Comparison of ENCODE assay signal across 1 cellular context in the genomic region with DNA sequence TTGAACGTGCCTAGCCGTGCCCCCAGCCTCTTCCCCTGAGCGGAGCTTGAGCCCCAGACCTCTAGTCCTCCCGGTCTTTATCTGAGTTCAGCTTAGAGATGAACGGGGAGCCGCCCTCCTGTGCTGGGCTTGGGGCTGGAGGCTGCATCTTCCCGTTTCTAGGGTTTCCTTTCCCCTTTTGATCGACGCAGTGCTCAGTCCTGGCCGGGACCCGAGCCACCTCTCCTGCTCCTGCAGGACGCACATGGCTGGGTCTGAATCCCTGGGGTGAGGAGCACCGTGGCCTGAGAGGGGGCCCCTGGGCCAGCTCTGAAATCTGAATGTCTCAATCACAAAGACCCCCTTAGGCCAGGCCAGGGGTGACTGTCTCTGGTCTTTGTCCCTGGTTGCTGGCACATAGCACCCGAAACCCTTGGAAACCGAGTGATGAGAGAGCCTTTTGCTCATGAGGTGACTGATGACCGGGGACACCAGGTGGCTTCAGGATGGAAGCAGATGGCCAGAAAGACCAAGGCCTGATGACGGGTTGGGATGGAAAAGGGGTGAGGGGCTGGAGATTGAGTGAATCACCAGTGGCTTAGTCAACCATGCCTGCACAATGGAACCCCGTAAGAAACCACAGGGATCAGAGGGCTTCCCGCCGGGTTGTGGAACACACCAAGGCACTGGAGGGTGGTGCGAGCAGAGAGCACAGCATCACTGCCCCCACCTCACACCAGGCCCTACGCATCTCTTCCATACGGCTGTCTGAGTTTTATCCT.
TF ChIP-seq lines count a peak whose summit lies in the region.

No MANE protein-coding gene starts in this region.

TF ChIP-seq in HepG2, 621 proteins besides CTCF, POLR2A, EP300 and RAD21 (continued from another document and continues in another):
- TF ChIP-seq ZNF136 (CRISPR knock-in tag; IDR thresholded peaks at IDR 0.05; ENCODE audit: low read depth) (no peak), MLX (CRISPR knock-in tag; IDR thresholded peaks at IDR 0.05) (no peak), KAT8 (CRISPR knock-in tag; IDR thresholded peaks at IDR 0.05) (no peak), PRDM4 (CRISPR knock-in tag; IDR thresholded peaks at IDR 0.05; ENCODE audit: borderline replicate concordance) (no peak), ZNF577 (CRISPR knock-in tag; IDR thresholded peaks at IDR 0.05; ENCODE audit: borderline replicate concordance, low read depth) (no peak), IRX3 (CRISPR knock-in tag; IDR thresholded peaks at IDR 0.05; ENCODE audit: borderline replicate concordance, low read depth) (no peak), ZNF350 (CRISPR knock-in tag; IDR thresholded peaks at IDR 0.05; ENCODE audit: borderline replicate concordance, low read depth) (no peak; the same call in 1 of the 2 replicates), MZF1 (CRISPR knock-in tag; IDR thresholded peaks at IDR 0.05; ENCODE audit: borderline replicate concordance) (no peak), GLMP (CRISPR knock-in tag; IDR thresholded peaks at IDR 0.05; ENCODE audit: borderline replicate concordance) (no peak), ZNF839 (CRISPR knock-in tag; IDR thresholded peaks at IDR 0.05; ENCODE audit: borderline replicate concordance) (no peak), KIAA2018 (CRISPR knock-in tag; IDR thresholded peaks at IDR 0.05; ENCODE audit: borderline replicate concordance) (no peak), ZHX2 (IDR thresholded peaks at IDR 0.05; ENCODE audit: low read depth) (no peak), ZHX2 (CRISPR knock-in tag; IDR thresholded peaks at IDR 0.05; ENCODE audit: borderline replicate concordance) (no peak)
- TF ChIP-seq, protein P1, sequence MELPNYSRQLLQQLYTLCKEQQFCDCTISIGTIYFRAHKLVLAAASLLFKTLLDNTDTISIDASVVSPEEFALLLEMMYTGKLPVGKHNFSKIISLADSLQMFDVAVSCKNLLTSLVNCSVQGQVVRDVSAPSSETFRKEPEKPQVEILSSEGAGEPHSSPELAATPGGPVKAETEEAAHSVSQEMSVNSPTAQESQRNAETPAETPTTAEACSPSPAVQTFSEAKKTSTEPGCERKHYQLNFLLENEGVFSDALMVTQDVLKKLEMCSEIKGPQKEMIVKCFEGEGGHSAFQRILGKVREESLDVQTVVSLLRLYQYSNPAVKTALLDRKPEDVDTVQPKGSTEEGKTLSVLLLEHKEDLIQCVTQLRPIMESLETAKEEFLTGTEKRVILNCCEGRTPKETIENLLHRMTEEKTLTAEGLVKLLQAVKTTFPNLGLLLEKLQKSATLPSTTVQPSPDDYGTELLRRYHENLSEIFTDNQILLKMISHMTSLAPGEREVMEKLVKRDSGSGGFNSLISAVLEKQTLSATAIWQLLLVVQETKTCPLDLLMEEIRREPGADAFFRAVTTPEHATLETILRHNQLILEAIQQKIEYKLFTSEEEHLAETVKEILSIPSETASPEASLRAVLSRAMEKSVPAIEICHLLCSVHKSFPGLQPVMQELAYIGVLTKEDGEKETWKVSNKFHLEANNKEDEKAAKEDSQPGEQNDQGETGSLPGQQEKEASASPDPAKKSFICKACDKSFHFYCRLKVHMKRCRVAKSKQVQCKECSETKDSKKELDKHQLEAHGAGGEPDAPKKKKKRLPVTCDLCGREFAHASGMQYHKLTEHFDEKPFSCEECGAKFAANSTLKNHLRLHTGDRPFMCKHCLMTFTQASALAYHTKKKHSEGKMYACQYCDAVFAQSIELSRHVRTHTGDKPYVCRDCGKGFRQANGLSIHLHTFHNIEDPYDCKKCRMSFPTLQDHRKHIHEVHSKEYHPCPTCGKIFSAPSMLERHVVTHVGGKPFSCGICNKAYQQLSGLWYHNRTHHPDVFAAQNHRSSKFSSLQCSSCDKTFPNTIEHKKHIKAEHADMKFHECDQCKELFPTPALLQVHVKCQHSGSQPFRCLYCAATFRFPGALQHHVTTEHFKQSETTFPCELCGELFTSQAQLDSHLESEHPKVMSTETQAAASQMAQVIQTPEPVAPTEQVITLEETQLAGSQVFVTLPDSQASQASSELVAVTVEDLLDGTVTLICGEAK (IDR thresholded peaks at IDR 0.05), result no peak
- TF ChIP-seq, protein P1 (CRISPR knock-in tag; IDR thresholded peaks at IDR 0.05), result 0 out of 2 replicates have a peak, but pooled peaks have one; percentile 6
